1 cellular context compared by ENCODE assay signal in genomic region chr9:34457266-34458012, GRCh38.
A peak's percentile ranks its signal among the peaks of the same experiment; 100 is the strongest.
TF ChIP-seq lines count a peak whose summit lies in the region.

No MANE protein-coding gene starts in this region.

TF ChIP-seq in K562, 482 proteins besides CTCF, POLR2A, EP300 and RAD21 (continued from another document):
- TF ChIP-seq TSHZ1 (CRISPR knock-in tag; IDR thresholded peaks at IDR 0.05) (no peak), ZNF347 (CRISPR knock-in tag; IDR thresholded peaks at IDR 0.05; ENCODE audit: low read depth) (no peak), ZNF584 (CRISPR knock-in tag; IDR thresholded peaks at IDR 0.05; ENCODE audit: low read depth) (no peak), ZFX (CRISPR knock-in tag; IDR thresholded peaks at IDR 0.05) (peak; percentile 73), PHF8 (IDR thresholded peaks at IDR 0.05; ENCODE audit: borderline replicate concordance, low read length) (peak; percentile 33; the same call in 1 of the 2 replicates), JUN (IDR thresholded peaks at IDR 0.05; ENCODE audit: borderline replicate concordance, low read depth, low read length) (peak; percentile 49; the same call in 1 of the 2 replicates), JUN (CRISPR knock-in tag; IDR thresholded peaks at IDR 0.05; ENCODE audit: borderline replicate concordance) (no peak), HIVEP1 (CRISPR knock-in tag; IDR thresholded peaks at IDR 0.05) (no peak), PKNOX1 (IDR thresholded peaks at IDR 0.05) (0 out of 2 replicates have a peak, but pooled peaks have one; percentile 10), CREM (IDR thresholded peaks at IDR 0.05; ENCODE audit: low read depth) (no peak), ATF2 (CRISPR knock-in tag; IDR thresholded peaks at IDR 0.05) (peak; percentile 83; the same call in 1 of the 2 replicates), RBFOX2 (IDR thresholded peaks at IDR 0.05; ENCODE audit: low read depth, low read length) (peak; percentile 61; the same call in 1 of the 2 replicates), ATF3 (IDR thresholded peaks at IDR 0.05) (peak; percentile 83), ATF3 (CRISPR knock-in tag; conservative IDR thresholded peaks at IDR 0.05) (no peak), ATF7 (IDR thresholded peaks at IDR 0.05) (peak; percentile 78; the same call in 1 of the 2 replicates), MBD1 (CRISPR knock-in tag; IDR thresholded peaks at IDR 0.05) (peak; percentile 38; the same call in 1 of the 2 replicates), JUND (IDR thresholded peaks at IDR 0.05; ENCODE audit: borderline replicate concordance, low read depth, low read length) (peak; percentile 37; the same call in 1 of the 2 replicates), JUND (tag; IDR thresholded peaks at IDR 0.05; ENCODE audit: borderline replicate concordance, low read depth, low read length) (peak; percentile 50; the same call in 1 of the 3 replicates), PRMT5 (CRISPR knock-in tag; IDR thresholded peaks at IDR 0.05) (no peak), ZC3H4 (CRISPR knock-in tag; IDR thresholded peaks at IDR 0.05; ENCODE audit: borderline replicate concordance) (no peak)
